2 cellular contexts compared by ENCODE assay signal in genomic region chr16:84085271-84085667, GRCh38.
TF ChIP-seq lines count a peak whose summit lies in the region.

No MANE protein-coding gene starts in this region.

TF ChIP-seq in HepG2, 621 proteins besides CTCF, POLR2A, EP300 and RAD21:
- TF ChIP-seq ZNF121 (CRISPR knock-in tag; IDR thresholded peaks at IDR 0.05) (0 out of 2 replicates have a peak, but pooled peaks have one; percentile 46), MAFF (IDR thresholded peaks at IDR 0.05; ENCODE audit: low read depth, low read length) (no peak), RELA (CRISPR knock-in tag; IDR thresholded peaks at IDR 0.05) (no peak), ZNF609 (CRISPR knock-in tag; IDR thresholded peaks at IDR 0.05; ENCODE audit: borderline replicate concordance) (no peak)

TF ChIP-seq in HCT116, 20 proteins besides CTCF, POLR2A, EP300 and RAD21:
- TF ChIP-seq REST (IDR thresholded peaks at IDR 0.05; ENCODE audit: low read depth): no peak
- no peak for TF ChIP-seq EZH2phosphoT487 (IDR thresholded peaks at IDR 0.05; ENCODE audit: borderline replicate concordance)
- TF ChIP-seq POLR2AphosphoS5 (IDR thresholded peaks at IDR 0.05; ENCODE audit: low read depth, low read length): no peak
